ENCODE assay signal across 8 cellular contexts in genomic region chr6:137217801-137218472, GRCh38. TPM values are rescaled to one million over a fixed set of nuclear protein-coding genes. Genes with fewer than 3 reads are reported as not detected.
DNase-seq lines count a peak whose midpoint lies in the region; ATAC-seq and TF ChIP-seq lines count a peak whose summit lies in the region.

No MANE protein-coding gene starts in this region.

- H3K4me1 Mint-ChIP-seq in WTC11 (peaks cover 39% of the 10 kb centered on the region), osteocyte (ENCODE audit: unreplicated experiment) (peaks cover 53% of the 10 kb centered on the region)

- 13 to 25% methylated on average over 10 to 12 of the region's 12 CpGs for WGBS in gastroesophageal sphincter (ENCODE audit: low coverage in 1 of 2), 2 donors

- H3K9ac ChIP-seq in HUES6 (ENCODE audit: low read length) = peak overlapping the region; percentile 96

- H3K36me3 ChIP-seq in HUES6 (ENCODE audit: control insufficient read depth, insufficient read depth, low read length) = peaks cover 22% of the 10 kb centered on the region
- no peaks in the 10 kb centered on the region for H3K36me3 ChIP-seq in gastroesophageal sphincter

- DNase-seq in CMK (ENCODE audit: low read depth) (peak; percentile 29), WTC11 (ENCODE audit: low spot score) (no peak), osteocyte (ENCODE audit: extremely low spot score, unreplicated experiment) (no peak), NCI-H345 treated with DMSO at 0.1 percent for 48 hours (lab: John Stamatoyannopoulos, UW; ENCODE audit: unreplicated experiment) (no peak)
- DNase-seq in activated CD4-positive, alpha-beta T cell treated with anti-CD3 and anti-CD28 coated beads for 48 hours = no peak

- H3K9me3 Mint-ChIP-seq in WTC11 (no peaks in the 10 kb centered on the region; the same call in 1 of the 2 replicates), osteocyte (ENCODE audit: unreplicated experiment) (no peaks in the 10 kb centered on the region)

- TF ChIP-seq EP300 in gastroesophageal sphincter (IDR thresholded peaks at IDR 0.05) = no peak

- TF ChIP-seq CTCF in WTC11 (IDR thresholded peaks at IDR 0.05) (no peak), gastroesophageal sphincter (IDR thresholded peaks at IDR 0.05) (no peak), osteocyte (IDR thresholded peaks at IDR 0.05) (no peak)

- TF ChIP-seq POLR2A in gastroesophageal sphincter (IDR thresholded peaks at IDR 0.05) = no peak

- H3K4me3 ChIP-seq in HUES6 (ENCODE audit: low read depth, low read length) = peak overlapping the region; percentile 98
- peak overlapping the region; percentile 75 to 83 for H3K4me3 ChIP-seq in gastroesophageal sphincter

- ATAC-seq in WTC11 (no peak), gastroesophageal sphincter (no peak), HG03139 (IDR thresholded peaks at IDR 0.05; ENCODE audit: unreplicated experiment) (no peak)

- H3K4me3 Mint-ChIP-seq in WTC11 (peak overlapping the region; percentile 95), osteocyte (ENCODE audit: unreplicated experiment) (peak overlapping the region; percentile 92)

- H3K27me3 Mint-ChIP-seq in WTC11 (ENCODE audit: low read depth) = no peaks in the 10 kb centered on the region
- H3K27me3 Mint-ChIP-seq in osteocyte (ENCODE audit: unreplicated experiment) = no peaks in the 10 kb centered on the region

- peaks cover 4% of the 10 kb centered on the region; the same call in 1 of the 2 replicates for H3K36me3 Mint-ChIP-seq in WTC11
- H3K36me3 Mint-ChIP-seq in osteocyte (ENCODE audit: unreplicated experiment) = peaks cover 2% of the 10 kb centered on the region

- CTCF ChIA-PET in WTC11 (lab: Charles Lee) = interaction anchor here (1.2 kb wide), 1 partner anchor 135 kb away, joined by 3 read pairs; no protein-coding TSS in a partner anchor

- H3K27me3 ChIP-seq in HUES6 (ENCODE audit: control insufficient read depth, insufficient read depth, low read length) (no peaks in the 10 kb centered on the region), gastroesophageal sphincter (no peaks in the 10 kb centered on the region)

- H3K4me1 ChIP-seq in HUES6 (ENCODE audit: control insufficient read depth, insufficient read depth, low read length) (peaks cover 21% of the 10 kb centered on the region), gastroesophageal sphincter (peaks cover 13 to 81% (median 28%) of the 10 kb centered on the region in 3 donors)

- no peak overlapping the region for H3K27ac Mint-ChIP-seq in WTC11
- peak overlapping the region; percentile 93 for H3K27ac Mint-ChIP-seq in osteocyte (ENCODE audit: unreplicated experiment)

- H3K9me3 ChIP-seq in HUES6 (ENCODE audit: control insufficient read depth, insufficient read depth, low read depth, low read length) = peaks cover 4% of the 10 kb centered on the region; the same call in 1 of the 2 replicates
- H3K9me3 ChIP-seq in gastroesophageal sphincter = no peaks in the 10 kb centered on the region

- POLR2A ChIA-PET in WTC11 (lab: Charles Lee) = no interaction called here

- no peak overlapping the region for H3K27ac ChIP-seq in HUES6 (ENCODE audit: low read depth, low read length)
- peak overlapping the region; percentile 89 to 99 (median 96) for H3K27ac ChIP-seq in gastroesophageal sphincter

TF ChIP-seq in WTC11, 78 proteins besides CTCF, POLR2A, EP300 and RAD21 (continues in another document):
- no peak for TF ChIP-seq IRF1 (CRISPR knock-in tag; IDR thresholded peaks at IDR 0.05)
- TF ChIP-seq ZNF138 (CRISPR knock-in tag; conservative IDR thresholded peaks at IDR 0.05) = no peak
- no peak for TF ChIP-seq CBFB (CRISPR knock-in tag; IDR thresholded peaks at IDR 0.05; ENCODE audit: low read depth)
- TF ChIP-seq, protein P1, sequence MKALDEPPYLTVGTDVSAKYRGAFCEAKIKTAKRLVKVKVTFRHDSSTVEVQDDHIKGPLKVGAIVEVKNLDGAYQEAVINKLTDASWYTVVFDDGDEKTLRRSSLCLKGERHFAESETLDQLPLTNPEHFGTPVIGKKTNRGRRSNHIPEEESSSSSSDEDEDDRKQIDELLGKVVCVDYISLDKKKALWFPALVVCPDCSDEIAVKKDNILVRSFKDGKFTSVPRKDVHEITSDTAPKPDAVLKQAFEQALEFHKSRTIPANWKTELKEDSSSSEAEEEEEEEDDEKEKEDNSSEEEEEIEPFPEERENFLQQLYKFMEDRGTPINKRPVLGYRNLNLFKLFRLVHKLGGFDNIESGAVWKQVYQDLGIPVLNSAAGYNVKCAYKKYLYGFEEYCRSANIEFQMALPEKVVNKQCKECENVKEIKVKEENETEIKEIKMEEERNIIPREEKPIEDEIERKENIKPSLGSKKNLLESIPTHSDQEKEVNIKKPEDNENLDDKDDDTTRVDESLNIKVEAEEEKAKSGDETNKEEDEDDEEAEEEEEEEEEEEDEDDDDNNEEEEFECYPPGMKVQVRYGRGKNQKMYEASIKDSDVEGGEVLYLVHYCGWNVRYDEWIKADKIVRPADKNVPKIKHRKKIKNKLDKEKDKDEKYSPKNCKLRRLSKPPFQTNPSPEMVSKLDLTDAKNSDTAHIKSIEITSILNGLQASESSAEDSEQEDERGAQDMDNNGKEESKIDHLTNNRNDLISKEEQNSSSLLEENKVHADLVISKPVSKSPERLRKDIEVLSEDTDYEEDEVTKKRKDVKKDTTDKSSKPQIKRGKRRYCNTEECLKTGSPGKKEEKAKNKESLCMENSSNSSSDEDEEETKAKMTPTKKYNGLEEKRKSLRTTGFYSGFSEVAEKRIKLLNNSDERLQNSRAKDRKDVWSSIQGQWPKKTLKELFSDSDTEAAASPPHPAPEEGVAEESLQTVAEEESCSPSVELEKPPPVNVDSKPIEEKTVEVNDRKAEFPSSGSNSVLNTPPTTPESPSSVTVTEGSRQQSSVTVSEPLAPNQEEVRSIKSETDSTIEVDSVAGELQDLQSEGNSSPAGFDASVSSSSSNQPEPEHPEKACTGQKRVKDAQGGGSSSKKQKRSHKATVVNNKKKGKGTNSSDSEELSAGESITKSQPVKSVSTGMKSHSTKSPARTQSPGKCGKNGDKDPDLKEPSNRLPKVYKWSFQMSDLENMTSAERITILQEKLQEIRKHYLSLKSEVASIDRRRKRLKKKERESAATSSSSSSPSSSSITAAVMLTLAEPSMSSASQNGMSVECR (CRISPR knock-in tag; IDR thresholded peaks at IDR 0.05; ENCODE audit: borderline replicate concordance) = no peak
- no peak for TF ChIP-seq AFF4 (CRISPR knock-in tag; IDR thresholded peaks at IDR 0.05; ENCODE audit: borderline replicate concordance)
- TF ChIP-seq, protein P2, sequence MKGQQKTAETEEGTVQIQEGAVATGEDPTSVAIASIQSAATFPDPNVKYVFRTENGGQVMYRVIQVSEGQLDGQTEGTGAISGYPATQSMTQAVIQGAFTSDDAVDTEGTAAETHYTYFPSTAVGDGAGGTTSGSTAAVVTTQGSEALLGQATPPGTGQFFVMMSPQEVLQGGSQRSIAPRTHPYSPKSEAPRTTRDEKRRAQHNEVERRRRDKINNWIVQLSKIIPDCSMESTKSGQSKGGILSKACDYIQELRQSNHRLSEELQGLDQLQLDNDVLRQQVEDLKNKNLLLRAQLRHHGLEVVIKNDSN (CRISPR knock-in tag; IDR thresholded peaks at IDR 0.05) = no peak

RNA-seq across cellular contexts. Expression of gene IFNGR1, which starts 1.2 kb away (rescaled TPM):
- total RNA-seq in WTC11 (2021) = 15.7 to 17.6 TPM (median 17.5 TPM) in 3 replicates
- 100 to 1,000 TPM in 1 of 4 donors, 10 to 100 TPM in 3; 45.8 to 104 (median 66.9) TPM for total RNA-seq in gastroesophageal sphincter
- total RNA-seq in osteocyte = 33.4 and 36.1 TPM in 2 replicates

RNA-seq across cellular contexts. Expression of gene IL22RA2, which starts 44.5 kb away (rescaled TPM):
- not detected in 3 replicates for total RNA-seq in WTC11 (2021)
- total RNA-seq in gastroesophageal sphincter = not detected
- not detected in 2 replicates for total RNA-seq in osteocyte
